Comparison of ENCODE assay signal across 21 cellular contexts in genomic region chr2:128791983-128792315, GRCh38.
"Had no signal": no experiment of that assay in that cellular context is flagged by ENCODE, and none has a peak within 500 bp of the region (broad histone marks: within the 10 kb centered on the region; RNA-seq: fewer than 3 reads in every experiment).

No MANE protein-coding gene starts in this region.

- H3K36me3 ChIP-seq: esophagus squamous epithelium, spleen, thoracic aorta, uterus had no signal

- H3K27me3 ChIP-seq: spleen, uterus had no signal

- H3K9ac ChIP-seq: parathyroid adenoma had no signal

- H3K4me1 ChIP-seq: parathyroid adenoma, spleen, uterus had no signal

- H2AFZ ChIP-seq: parathyroid adenoma had no signal

- DNase-seq: activated CD4-positive, alpha-beta memory T cell treated with anti-CD3 and anti-CD28 coated beads for 36 hours; activated CD4-positive, alpha-beta T cell treated with anti-CD3 and anti-CD28 coated beads, Interleukin-2, amount 10 ng/mL, durations not matched to agents 24 days and 14 days; activated CD4-positive, CD25-positive, alpha-beta regulatory T cell treated with anti-CD3 and anti-CD28 coated beads, Interleukin-2, amount 50 U/mL, for 72 hours; activated effector memory CD4-positive, alpha-beta T cell treated with Interleukin-2 at 50 U/mL for 16 hours; activated naive CD4-positive, alpha-beta T cell treated with Interleukin-2 at 50 U/mL for 16 hours; anterior cingulate cortex; effector CD8-positive, alpha-beta T cell; esophagus squamous epithelium; foreskin melanocyte; left ventricle myocardium superior; mucosa of descending colon; nucleus accumbens; right cardiac atrium; spleen; stimulated activated naive CD4-positive, alpha-beta T cell treated with Interleukin-2 at 50 U/mL for 16 hours; T-helper 2 cell; trophoblast cell; uterus had no signal

- ATAC-seq: left ventricle myocardium superior, mucosa of descending colon, right cardiac atrium had no signal

- H3K79me2 ChIP-seq: parathyroid adenoma had no signal

- H3K9me3 ChIP-seq: esophagus squamous epithelium, mucosa of descending colon, spleen, thoracic aorta, uterus had no signal

- H3K4me3 ChIP-seq: esophagus squamous epithelium, mucosa of descending colon, spleen, thoracic aorta, uterus had no signal

- H3K27ac ChIP-seq: epithelial cell of prostate, esophagus squamous epithelium, parathyroid adenoma, spleen, thoracic aorta, uterus had no signal
